14 cellular contexts compared by ENCODE assay signal in genomic region chr19:52273301-52273700, GRCh38.
"Had no signal": no experiment of that assay in that cellular context is flagged by ENCODE, and none has a peak within 500 bp of the region (broad histone marks: within the 10 kb centered on the region; RNA-seq: fewer than 3 reads in every experiment).

No MANE protein-coding gene starts in this region.

- H3K27me3 Mint-ChIP-seq: activated CD4-positive, alpha-beta T cell treated with anti-CD3 and anti-CD28 coated beads, Interleukin-2, amount 10 ng/mL, durations not matched to agents 7 days and 5 days; naive thymus-derived CD8-positive, alpha-beta T cell had no signal

- H3K27me3 ChIP-seq: body of pancreas, spleen had no signal

- H3K4me3 ChIP-seq: body of pancreas, coronary artery, left ventricle myocardium inferior, spleen had no signal

- DNase-seq: activated CD4-positive, alpha-beta T cell treated with anti-CD3 and anti-CD28 coated beads, Interleukin-2, amount 10 ng/mL, durations not matched to agents 7 days and 5 days; activated naive CD4-positive, alpha-beta T cell treated with anti-CD3 and anti-CD28 coated beads, Interleukin-2, amount 50 U/mL, for 16 hours; amniotic stem cell; body of pancreas; central memory CD4-positive, alpha-beta T cell; effector memory CD4-positive, alpha-beta T cell; foreskin melanocyte; left ventricle myocardium inferior; naive thymus-derived CD8-positive, alpha-beta T cell; spleen had no signal

- ATAC-seq: body of pancreas; naive thymus-derived CD8-positive, alpha-beta T cell; sciatic nerve had no signal

- H3K9me3 ChIP-seq: body of pancreas, left ventricle myocardium inferior had no signal

- H3K27ac ChIP-seq: body of pancreas, coronary artery, epithelial cell of prostate, left ventricle myocardium inferior, spleen had no signal

- H3K27ac Mint-ChIP-seq: activated CD4-positive, alpha-beta T cell treated with anti-CD3 and anti-CD28 coated beads, Interleukin-2, amount 10 ng/mL, durations not matched to agents 7 days and 5 days; activated T-helper 2 cell treated with anti-CD3 and anti-CD28 coated beads, Interferon-gamma antibody, Interleukin-2, Interleukin-4, amounts not matched to agents 10 μg/mL and 5 μg/mL and 100 μg/mL, durations not matched to agents 14 hours and 24 hours and 36 hours had no signal
